In genomic region chr18:64037812-64038414, GRCh38 we compare ENCODE assay signal across 8 cellular contexts.
DNase-seq lines count a peak whose midpoint lies in the region; ATAC-seq, FAIRE-seq and TF ChIP-seq lines count a peak whose summit lies in the region.

No MANE protein-coding gene starts in this region.

- DNase-seq in A549 (ENCODE audit: low read depth in 1 of 2, low spot score in 1 of 2), result peak; percentile 15 to 19
- DNase-seq in GM12892 (ENCODE audit: insufficient read length), result no peak
- DNase-seq in NCI-H1694 (lab: John Stamatoyannopoulos, UW), result peak; percentile 6
- peak; percentile 46 for DNase-seq in MCF 10A (ENCODE audit: unreplicated experiment)
- peak; percentile 12 for DNase-seq in middle frontal gyrus (ENCODE audit: extremely low spot score, low spot score)
- no peak for DNase-seq in GF-D8 (lab: John Stamatoyannopoulos, UW)
- no peak for DNase-seq in vagina (ENCODE audit: extremely low spot score in 2 of 2)

- no peaks in the 10 kb centered on the region for H3K4me1 ChIP-seq in A549
- H3K4me1 ChIP-seq in vagina, result no peaks in the 10 kb centered on the region

- H3K9me3 Mint-ChIP-seq in MCF 10A (ENCODE audit: unreplicated experiment), result no peaks in the 10 kb centered on the region

- H3K4me1 Mint-ChIP-seq in MCF 10A (ENCODE audit: insufficient read depth, unreplicated experiment), result no peaks in the 10 kb centered on the region

- TF ChIP-seq EP300 in A549 (IDR thresholded peaks at IDR 0.05), result no peak

- H3K9me3 ChIP-seq in A549, result no peaks in the 10 kb centered on the region
- H3K9me3 ChIP-seq in vagina, result no peaks in the 10 kb centered on the region

- H3K4me3 ChIP-seq in A549 (no peak overlapping the region), vagina (no peak overlapping the region)

- WGBS in A549 (ENCODE audit: missing lambda C conversion rate), result 3% methylated on average over 3 of the region's 3 CpGs

- no TSS peak for BruUV-seq in MCF 10A (replicated peaks; lab: Mats Ljungman, UMichigan)

- TF ChIP-seq CTCF in A549 (IDR thresholded peaks at IDR 0.05) (peak; percentile 54), MCF 10A (IDR thresholded peaks at IDR 0.05; ENCODE audit: unreplicated experiment) (peak; percentile 52), vagina (IDR thresholded peaks at IDR 0.05) (no peak)

- peaks cover 63% of the 10 kb centered on the region for H3K27me3 Mint-ChIP-seq in MCF 10A (ENCODE audit: insufficient read depth, unreplicated experiment)

- POLR2A ChIA-PET in A549 (lab: Yijun Ruan, JAX) (no interaction called here), MCF 10A (lab: Yijun Ruan, JAX) (no interaction called here)

- ATAC-seq in A549, result peak in 1 of 2 experiments; percentile 44; a peak in 2 of 6 replicates
- ATAC-seq in HG02798 (IDR thresholded peaks at IDR 0.05; ENCODE audit: poor library complexity, unreplicated experiment), result peak; percentile 78

- H3K27ac Mint-ChIP-seq in MCF 10A (ENCODE audit: low read depth, unreplicated experiment), result no peak overlapping the region

- H3K27me3 ChIP-seq in vagina, result no peaks in the 10 kb centered on the region

- H3K4me2 ChIP-seq in A549, result no peak overlapping the region

- intact Hi-C loops in MCF 10A (cut with micrococcal nuclease) (no loop called here), vagina (cut with DNase I) (no loop called here)

- no peak for FAIRE-seq in A549 (lab: Jason Lieb, UNC)
- peak; percentile 46 for FAIRE-seq in GM12892 (lab: Jason Lieb, UNC)

- H3K36me3 Mint-ChIP-seq in MCF 10A (ENCODE audit: insufficient read depth, unreplicated experiment), result no peaks in the 10 kb centered on the region

- TF ChIP-seq RAD21 in A549 (conservative IDR thresholded peaks at IDR 0.05 in 1 of 2, IDR thresholded peaks at IDR 0.05 in 1 of 2), result peak; percentile 41 to 47; a peak in 3 of 5 replicates

- CTCF ChIA-PET in A549 (lab: Yijun Ruan, JAX), result interaction anchor here (0.6 to 1.4 kb wide), 3 partner anchors 17 to 768 kb away, joined by 3 read pairs; no protein-coding TSS in a partner anchor
- CTCF ChIA-PET in MCF 10A (lab: Yijun Ruan, JAX), result interaction anchor here (0.6 to 1.9 kb wide), 23 partner anchors 8 to 1942 kb away, joined by 3 to 7 read pairs (median 4); no protein-coding TSS in a partner anchor

- no peak overlapping the region for H3K27ac ChIP-seq in A549
- H3K27ac ChIP-seq in vagina, result no peak overlapping the region

- no peak overlapping the region for H3K4me3 Mint-ChIP-seq in MCF 10A (ENCODE audit: unreplicated experiment)

- no peaks in the 10 kb centered on the region for H3K36me3 ChIP-seq in vagina

- no peak for TF ChIP-seq POLR2A in A549 (IDR thresholded peaks at IDR 0.05; ENCODE audit: low read length)
- no peak for TF ChIP-seq POLR2A in GM12892 (IDR thresholded peaks at IDR 0.05; ENCODE audit: low read depth, low read length)
- no peak for TF ChIP-seq POLR2A in vagina (IDR thresholded peaks at IDR 0.05)

TF ChIP-seq in A549, 52 proteins besides CTCF, POLR2A, EP300 and RAD21:
- peak; percentile 36; the same call in 1 of the 3 replicates for TF ChIP-seq SMC3 (IDR thresholded peaks at IDR 0.05)
- TF ChIP-seq TP53 (CRISPR knock-in tag; IDR thresholded peaks at IDR 0.05), result no peak

Comparison
In these comparisons a context has a peak if more than half of its experiments do, and no peak if none do; other contexts are left out.
1. DNase-seq: peak in A549 (2 of 2), NCI-H1694 (single experiment), MCF 10A (single experiment) and middle frontal gyrus (single experiment); none in GM12892 (single experiment), GF-D8 (single experiment) and vagina (0 of 2).
2. CTCF ChIP-seq: peak in A549 (single experiment) and MCF 10A (single experiment); none in vagina (0 of 3).